Comparison of ENCODE assay signal across 8 cellular contexts in genomic region chr2:26561918-26562810, GRCh38.
DNase-seq lines count a peak whose midpoint lies in the region; ATAC-seq and TF ChIP-seq lines count a peak whose summit lies in the region.

No MANE protein-coding gene starts in this region.

- DNase-seq in NCI-H82 (lab: John Stamatoyannopoulos, UW) (peak; percentile 89), NCI-H82 treated with DMSO at 0.1 percent for 48 hours (lab: John Stamatoyannopoulos, UW; ENCODE audit: unreplicated experiment) (no peak), NCI-H69 (lab: John Stamatoyannopoulos, UW) (peak; percentile 90), astrocyte of the cerebellum (ENCODE audit: low read depth) (no peak), iris pigment epithelial cell (ENCODE audit: low read depth) (peak; percentile 20), omental fat pad (ENCODE audit: low spot score) (no peak), SW 1271 (lab: John Stamatoyannopoulos, UW) (no peak)
- peak; percentile 24 to 34 for DNase-seq in stimulated activated CD8-positive, alpha-beta memory T cell treated with anti-CD3 and anti-CD28 coated beads, Interleukin-15, amount 100 ng/mL, for 48 hours (ENCODE audit: low read depth in 2 of 2)

- TF ChIP-seq CTCF in astrocyte of the cerebellum (IDR thresholded peaks at IDR 0.05; ENCODE audit: low read depth, low read length, missing control alignments) = peak; percentile 32
- TF ChIP-seq CTCF in omental fat pad (IDR thresholded peaks at IDR 0.05) = no peak

- in situ Hi-C loops in astrocyte of the cerebellum (cut with HindIII; ENCODE audit: low sequenced_read_pairs) = no loop called here

- no peak for ATAC-seq in omental fat pad (ENCODE audit: low FRiP score)

- peak overlapping the region; percentile 24 for H3K4me3 ChIP-seq in astrocyte of the cerebellum (ENCODE audit: low read depth, low read length)

Comparison
In these comparisons a context has a peak if more than half of its experiments do, and no peak if none do; other contexts are left out.
1. DNase-seq: peak in NCI-H82 (single experiment), NCI-H69 (single experiment), iris pigment epithelial cell (single experiment) and stimulated activated CD8-positive, alpha-beta memory T cell treated with anti-CD3 and anti-CD28 coated beads, Interleukin-15, amount 100 ng/mL, for 48 hours (2 of 2); none in NCI-H82 treated with DMSO at 0.1 percent for 48 hours (single experiment), astrocyte of the cerebellum (single experiment), omental fat pad (single experiment) and SW 1271 (0 of 2).